In the genomic region with DNA sequence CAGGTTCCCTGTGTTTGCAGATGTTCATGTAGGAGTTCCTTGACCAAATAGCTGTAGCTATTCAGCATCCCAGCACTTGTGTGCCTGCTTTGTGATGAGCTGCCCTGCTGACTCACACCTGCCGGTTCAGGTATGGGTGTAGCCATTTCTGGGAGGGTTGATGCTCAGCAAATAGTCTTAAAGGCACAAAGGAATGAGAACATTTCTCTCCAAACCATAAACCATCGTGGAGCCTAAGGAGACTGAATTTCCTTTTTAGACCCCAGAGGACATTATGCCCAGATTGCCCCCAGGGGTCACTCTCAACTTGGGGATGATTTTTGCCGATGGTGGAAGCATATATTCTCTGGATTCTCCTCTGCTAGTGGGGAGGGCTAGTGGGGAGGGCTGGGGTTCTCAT, we compare ENCODE assay signal across 14 cellular contexts.
DNase-seq lines count a peak whose midpoint lies in the region; TF ChIP-seq lines count a peak whose summit lies in the region.
"Had no signal": no experiment of that assay in that cellular context is flagged by ENCODE, and none has a peak within 500 bp of the region (broad histone marks: within the 10 kb centered on the region; RNA-seq: fewer than 3 reads in every experiment).

No MANE protein-coding gene starts in this region.

- peak; percentile 29 for TF ChIP-seq CTCF in epithelial cell of proximal tubule (conservative IDR thresholded peaks at IDR 0.05; ENCODE audit: low read depth, low read length)

- no peak overlapping the region for H3K4me3 ChIP-seq in epithelial cell of proximal tubule (ENCODE audit: low read depth, low read length)

- DNase-seq in SIG-M5 treated with dmso at 0.1 percent for 504 hours (lab: John Stamatoyannopoulos, UW; ENCODE audit: unreplicated experiment): peak; percentile 13
- no peak for DNase-seq in SIG-M5 (lab: John Stamatoyannopoulos, UW)
- DNase-seq in NCI-H524 treated with DMSO at 0.1 percent for 48 hours (lab: John Stamatoyannopoulos, UW): peak; percentile 2
- no peak for DNase-seq in epithelial cell of proximal tubule (ENCODE audit: low read depth)
- peak; percentile 40 for DNase-seq in renal cortical epithelial cell (ENCODE audit: low read depth)
- DNase-seq in DMS114 treated with DMSO at 0.1 percent for 48 hours (lab: John Stamatoyannopoulos, UW; ENCODE audit: unreplicated experiment): no peak
- no peak for DNase-seq in activated T-cell treated with anti-CD3 and anti-CD28 coated beads for 4 hours
- DNase-seq in D341Med (ENCODE audit: low spot score): no peak
- DNase-seq: activated CD4-positive, alpha-beta T cell treated with anti-CD3 and anti-CD28 coated beads, Interleukin-2, amount 10 ng/mL, durations not matched to agents 24 days and 14 days; effector CD8-positive, alpha-beta T cell; kidney glomerular epithelial cell; NCI-H187; RPMI8226; stimulated activated CD4-positive, alpha-beta T cell treated with anti-CD3 and anti-CD28 coated beads, Interleukin-4, amount 100 ng/mL, for 4 hours had no signal

Comparison
In these comparisons a context has a peak if more than half of its experiments do, and no peak if none do; other contexts are left out.
1. DNase-seq: peak in SIG-M5 treated with dmso at 0.1 percent for 504 hours (single experiment), NCI-H524 treated with DMSO at 0.1 percent for 48 hours (single experiment) and renal cortical epithelial cell (single experiment); none in SIG-M5 (single experiment), epithelial cell of proximal tubule (single experiment), DMS114 treated with DMSO at 0.1 percent for 48 hours (single experiment), activated T-cell treated with anti-CD3 and anti-CD28 coated beads for 4 hours (single experiment) and D341Med (single experiment).